ENCODE assay signal across 31 cellular contexts in genomic region chr3:119122350-119122749, GRCh38. TPM values are rescaled to one million over a fixed set of nuclear protein-coding genes. Genes with fewer than 3 reads are reported as not detected.
"Had no signal": no experiment of that assay in that cellular context is flagged by ENCODE, and none has a peak within 500 bp of the region (broad histone marks: within the 10 kb centered on the region; RNA-seq: fewer than 3 reads in every experiment).

No MANE protein-coding gene starts in this region.

- H3K4me3 ChIP-seq: coronary artery, dorsolateral prefrontal cortex, esophagus muscularis mucosa, gastrocnemius medialis, heart right ventricle, left ventricle myocardium inferior, lower lobe of right lung, mucosa of descending colon had no signal

- H3K27ac Mint-ChIP-seq: mesothelial cell of epicardium, naive B cell had no signal

- H3K4me3 Mint-ChIP-seq: mesothelial cell of epicardium, naive B cell had no signal

- ATAC-seq: gastrocnemius medialis, heart right ventricle, left colon, left lobe of liver, lower lobe of right lung, mucosa of descending colon had no signal

- H3K27ac ChIP-seq: coronary artery, dorsolateral prefrontal cortex, esophagus muscularis mucosa, gastrocnemius medialis, heart right ventricle, left ventricle myocardium inferior, lower lobe of right lung had no signal

- H3K4me1 ChIP-seq: esophagus muscularis mucosa, gastrocnemius medialis, heart right ventricle, left ventricle myocardium inferior, lower lobe of right lung had no signal

- H3K27me3 ChIP-seq: dorsolateral prefrontal cortex, esophagus muscularis mucosa, gastrocnemius medialis, heart right ventricle had no signal

- H3K9me3 ChIP-seq: esophagus muscularis mucosa, gastrocnemius medialis, lower lobe of right lung, mucosa of descending colon had no signal

- FAIRE-seq: colon, endothelial cell of umbilical vein, islet of Langerhans, keratinocyte had no signal

- H3K36me3 ChIP-seq: esophagus muscularis mucosa, gastrocnemius medialis, heart right ventricle, left ventricle myocardium inferior, lower lobe of right lung had no signal

- H3K4me1 Mint-ChIP-seq: mesothelial cell of epicardium, naive B cell had no signal

- DNase-seq: dermis blood vessel endothelial cell; dorsolateral prefrontal cortex; effector CD4-positive, alpha-beta T cell; effector memory CD4-positive, alpha-beta T cell; foreskin fibroblast; foreskin melanocyte; gastrocnemius medialis; glutamatergic neuron; head of caudate nucleus; heart right ventricle; hippocampal formation; left colon; left ventricle myocardium inferior; lower lobe of right lung; mesenchymal stem cell; mucosa of descending colon; naive B cell had no signal

RNA-seq across cellular contexts. Expression of gene TEX55, which starts 23.6 kb away (rescaled TPM):
- total RNA-seq: dermis blood vessel endothelial cell, dorsolateral prefrontal cortex, endothelial cell of umbilical vein, esophagus muscularis mucosa, gastrocnemius medialis, glomerular endothelial cell, heart right ventricle, kidney epithelial cell, left colon, left lobe of liver, left ventricle myocardium inferior, lower leg skin, lower lobe of right lung, lung microvascular endothelial cell, mesenteric fat pad, mesothelial cell of epicardium, mucosa of descending colon, myocyte had no signal

RNA-seq across cellular contexts. Expression of gene UPK1B, which starts 51.0 kb away (rescaled TPM):
- total RNA-seq: dermis blood vessel endothelial cell, endothelial cell of umbilical vein, esophagus muscularis mucosa, gastrocnemius medialis, left colon, left lobe of liver, left ventricle myocardium inferior, lower lobe of right lung, lung microvascular endothelial cell, mesenteric fat pad, mucosa of descending colon, myocyte had no signal
